Comparison of ENCODE assay signal across 8 cellular contexts in the genomic region with DNA sequence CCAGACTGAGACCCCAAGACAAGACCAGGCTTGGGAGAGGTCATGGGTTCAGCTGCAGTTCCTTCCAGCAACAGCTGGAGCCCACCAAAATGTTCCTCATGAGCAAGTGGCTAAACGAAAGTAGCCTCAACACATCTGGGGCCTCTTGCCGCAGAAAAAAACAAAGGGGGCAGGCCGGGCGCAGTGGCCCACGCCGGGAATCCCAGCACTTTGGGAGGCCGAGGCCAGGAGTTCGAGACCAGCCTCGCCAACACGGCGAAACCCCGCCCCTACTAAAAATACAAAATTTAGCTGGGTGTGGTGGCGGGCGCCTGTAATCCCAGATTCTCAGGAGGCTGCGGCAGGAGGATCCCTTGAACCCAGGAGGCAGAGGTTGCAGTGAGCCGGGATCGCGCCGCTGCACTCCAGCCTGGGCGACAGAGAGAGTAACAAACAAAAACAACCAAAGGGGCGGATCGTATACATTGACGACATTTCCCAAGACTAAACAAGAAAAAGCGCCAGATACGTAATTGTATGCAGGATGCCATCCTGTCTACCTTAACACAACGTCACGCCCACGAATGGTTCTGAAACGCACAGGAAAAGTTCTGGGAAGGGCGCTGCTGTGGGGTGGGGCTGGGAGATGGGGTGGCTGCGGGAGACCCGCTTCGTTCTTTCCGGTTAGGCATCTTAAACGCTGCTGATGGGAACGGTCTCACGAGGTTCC. TPM values are rescaled to one million over a fixed set of nuclear protein-coding genes. Genes with fewer than 3 reads are reported as not detected.
DNase-seq lines count a peak whose midpoint lies in the region; ATAC-seq and TF ChIP-seq lines count a peak whose summit lies in the region.

No MANE protein-coding gene starts in this region.

- peaks cover 11% of the 10 kb centered on the region for H3K36me3 Mint-ChIP-seq in activated T-helper 1 cell treated with anti-CD3 and anti-CD28 coated beads, Interleukin-12 subunit alpha, Interleukin-12 subunit beta, Interleukin-2, Interleukin-4 antibody, amounts not matched to agents 30 ng/mL and 10 ng/mL and 1 ng/mL, durations not matched to agents 14 hours and 24 hours and 36 hours (ENCODE audit: low read depth)

- peak overlapping the region; percentile 85 for H3K9ac ChIP-seq in SK-N-SH
- peak overlapping the region; percentile 67 for H3K9ac ChIP-seq in iPS-18a (ENCODE audit: low read length)
- H3K9ac ChIP-seq in stomach smooth muscle (ENCODE audit: low read length in 2 of 2) = peak overlapping the region; percentile 64 to 73

- H3K27ac Mint-ChIP-seq in activated T-helper 1 cell treated with anti-CD3 and anti-CD28 coated beads, Interleukin-12 subunit alpha, Interleukin-12 subunit beta, Interleukin-2, Interleukin-4 antibody, amounts not matched to agents 30 ng/mL and 10 ng/mL and 1 ng/mL, durations not matched to agents 14 hours and 24 hours and 36 hours = peak overlapping the region; percentile 34

- CTCF ChIA-PET in SK-N-SH (lab: Yijun Ruan, JAX) = interaction anchor here (0.9 to 1.9 kb wide), 4 partner anchors 10 to 316 kb away, joined by 3 to 7 read pairs (median 4); no protein-coding TSS in a partner anchor

- H3K4me1 Mint-ChIP-seq in activated T-helper 1 cell treated with anti-CD3 and anti-CD28 coated beads, Interleukin-12 subunit alpha, Interleukin-12 subunit beta, Interleukin-2, Interleukin-4 antibody, amounts not matched to agents 30 ng/mL and 10 ng/mL and 1 ng/mL, durations not matched to agents 14 hours and 24 hours and 36 hours (ENCODE audit: low read depth) = peaks cover 18% of the 10 kb centered on the region

- POLR2A ChIA-PET in SK-N-SH (lab: Yijun Ruan, JAX) = no interaction called here

- no peak for TF ChIP-seq RAD21 in SK-N-SH (IDR thresholded peaks at IDR 0.05; ENCODE audit: low read length)

- H3K27ac ChIP-seq in SK-N-SH (ENCODE audit: low read depth in 2 of 2, low read length in 1 of 2) (no peak overlapping the region), iPS-18a (ENCODE audit: low read length) (no peak overlapping the region), stomach smooth muscle (ENCODE audit: low read length) (no peak overlapping the region)

- DNase-seq in SK-N-SH = no peak
- DNase-seq in activated T-helper 1 cell treated with anti-CD3 and anti-CD28 coated beads, Interleukin-12 subunit alpha, Interleukin-12 subunit beta, Interleukin-2, Interleukin-4 antibody, amounts not matched to agents 30 ng/mL and 10 ng/mL and 1 ng/mL, durations not matched to agents 14 hours and 24 hours and 36 hours (ENCODE audit: low spot score) = no peak
- no peak for DNase-seq in NCI-H1092 (lab: John Stamatoyannopoulos, UW)
- DNase-seq in NCI-H2081 treated with DMSO at 0.1 percent for 48 hours (lab: John Stamatoyannopoulos, UW) = no peak
- DNase-seq in GOT3 (lab: John Stamatoyannopoulos, UW) = no peak

- H2AFZ ChIP-seq in SK-N-SH (ENCODE audit: low read depth) = no peak overlapping the region

- no peak for TF ChIP-seq CTCF in SK-N-SH (IDR thresholded peaks at IDR 0.05)

- H3K9me2 ChIP-seq in SK-N-SH = no peaks in the 10 kb centered on the region

- peaks cover 6 to 41% of the 10 kb centered on the region in 2 experiments for H3K36me3 ChIP-seq in SK-N-SH (replicated peaks in 1 of 2; ENCODE audit: control insufficient read depth in 1 of 2, insufficient read depth in 2 of 2, low read length in 1 of 2)
- H3K36me3 ChIP-seq in iPS-18a (ENCODE audit: control insufficient read depth, low read depth, low read length) = peaks cover 23% of the 10 kb centered on the region
- H3K36me3 ChIP-seq in stomach smooth muscle (ENCODE audit: control insufficient read depth in 2 of 2, insufficient read depth in 2 of 2, low read length in 2 of 2) = peaks cover 10 to 27% of the 10 kb centered on the region in 2 donors

- H3K27me3 ChIP-seq in SK-N-SH (ENCODE audit: insufficient read depth) (no peaks in the 10 kb centered on the region), iPS-18a (ENCODE audit: control insufficient read depth, insufficient read depth, low read length) (peaks cover 3% of the 10 kb centered on the region), stomach smooth muscle (ENCODE audit: control insufficient read depth in 1 of 2, insufficient read depth in 2 of 2, low read length in 2 of 2) (no peaks in the 10 kb centered on the region)

- no peaks in the 10 kb centered on the region for H3K27me3 Mint-ChIP-seq in activated T-helper 1 cell treated with anti-CD3 and anti-CD28 coated beads, Interleukin-12 subunit alpha, Interleukin-12 subunit beta, Interleukin-2, Interleukin-4 antibody, amounts not matched to agents 30 ng/mL and 10 ng/mL and 1 ng/mL, durations not matched to agents 14 hours and 24 hours and 36 hours (ENCODE audit: insufficient read depth)

- H3K4me1 ChIP-seq in SK-N-SH (ENCODE audit: control insufficient read depth in 1 of 2, insufficient read depth in 2 of 2, low read depth in 1 of 2, low read length in 1 of 2) = peaks cover 0 to 21% of the 10 kb centered on the region in 2 experiments; a peak in 1 of 4 replicates
- no peaks in the 10 kb centered on the region for H3K4me1 ChIP-seq in iPS-18a (ENCODE audit: control insufficient read depth, low read depth, low read length)
- peaks cover 34% of the 10 kb centered on the region for H3K4me1 ChIP-seq in stomach smooth muscle (ENCODE audit: control insufficient read depth, insufficient read depth, low read length)

- H3K4me3 Mint-ChIP-seq in activated T-helper 1 cell treated with anti-CD3 and anti-CD28 coated beads, Interleukin-12 subunit alpha, Interleukin-12 subunit beta, Interleukin-2, Interleukin-4 antibody, amounts not matched to agents 30 ng/mL and 10 ng/mL and 1 ng/mL, durations not matched to agents 14 hours and 24 hours and 36 hours = peak overlapping the region; percentile 88

- H3F3A ChIP-seq in SK-N-SH (replicated peaks; ENCODE audit: insufficient read depth) = peaks cover 27% of the 10 kb centered on the region

- WGBS in SK-N-SH (ENCODE audit: low lambda C conversion rate) = 48% methylated on average over 34 of the region's 37 CpGs

- H3K9me3 ChIP-seq in SK-N-SH = no peaks in the 10 kb centered on the region
- H3K9me3 ChIP-seq in iPS-18a (ENCODE audit: control insufficient read depth, low read depth, low read length) = no peaks in the 10 kb centered on the region
- no peaks in the 10 kb centered on the region for H3K9me3 ChIP-seq in stomach smooth muscle (ENCODE audit: control insufficient read depth in 2 of 2, low read length in 2 of 2)

- ATAC-seq in SK-N-SH treated with all-trans-retinoic acid at 6 μM for 48 hours = no peak

- H3K4me2 ChIP-seq in SK-N-SH = peak overlapping the region; percentile 95

- no peaks in the 10 kb centered on the region for H3K9me3 Mint-ChIP-seq in activated T-helper 1 cell treated with anti-CD3 and anti-CD28 coated beads, Interleukin-12 subunit alpha, Interleukin-12 subunit beta, Interleukin-2, Interleukin-4 antibody, amounts not matched to agents 30 ng/mL and 10 ng/mL and 1 ng/mL, durations not matched to agents 14 hours and 24 hours and 36 hours

- intact Hi-C loops in activated T-helper 1 cell treated with anti-CD3 and anti-CD28 coated beads, Interleukin-12 subunit alpha, Interleukin-12 subunit beta, Interleukin-2, Interleukin-4 antibody, amounts not matched to agents 30 ng/mL and 10 ng/mL and 1 ng/mL, durations not matched to agents 14 hours and 24 hours and 36 hours (cut with micrococcal nuclease) = loop anchor here (2.0 kb wide), 1 partner anchor 45 kb away; a partner anchor contains a TSS

- TF ChIP-seq EP300 in SK-N-SH (IDR thresholded peaks at IDR 0.05; ENCODE audit: borderline replicate concordance in 1 of 2, low read depth in 1 of 2, low read length in 1 of 2) = no peak

- peak overlapping the region; percentile 81 to 83 for H3K4me3 ChIP-seq in SK-N-SH (ENCODE audit: low read depth in 2 of 2, low read length in 1 of 2)
- peak overlapping the region; percentile 78 for H3K4me3 ChIP-seq in iPS-18a (ENCODE audit: low read length)
- peak overlapping the region; percentile 70 to 80 for H3K4me3 ChIP-seq in stomach smooth muscle (ENCODE audit: low read length in 2 of 2)

- H3K79me2 ChIP-seq in SK-N-SH (ENCODE audit: insufficient read depth) = peaks cover 64% of the 10 kb centered on the region

- H4K20me1 ChIP-seq in SK-N-SH (ENCODE audit: insufficient read depth) = peaks cover 76% of the 10 kb centered on the region

RNA-seq across cellular contexts. Expression of a gene that starts 1.7 kb away (rescaled TPM):
- 10.5 and 12.8 TPM in 2 replicates for polyA plus RNA-seq in SK-N-SH (2012; rRNA removed)
- 5.2 and 7.4 TPM in 2 replicates for polyA plus RNA-seq in SK-N-SH (2012; cell fraction: cytosol; rRNA removed)
- 47.7 and 56.9 TPM in 2 replicates for polyA plus RNA-seq in SK-N-SH (2012; cell fraction: nucleus; rRNA removed)
- total RNA-seq in activated T-helper 1 cell treated with anti-CD3 and anti-CD28 coated beads, Interleukin-12 subunit alpha, Interleukin-12 subunit beta, Interleukin-2, Interleukin-4 antibody, amounts not matched to agents 30 ng/mL and 10 ng/mL and 1 ng/mL, durations not matched to agents 14 hours and 24 hours and 36 hours = 19.7 and 20.0 TPM in 2 replicates

RNA-seq across cellular contexts. Expression of a gene that starts 27.5 kb away (rescaled TPM):
- polyA plus RNA-seq in SK-N-SH (2012; rRNA removed) = 125 and 134 TPM in 2 replicates
- polyA plus RNA-seq in SK-N-SH (2012; cell fraction: cytosol; rRNA removed) = 89.7 and 105 TPM in 2 replicates
- polyA plus RNA-seq in SK-N-SH (2012; cell fraction: nucleus; rRNA removed) = 261 and 287 TPM in 2 replicates
- 104 and 114 TPM in 2 replicates for total RNA-seq in activated T-helper 1 cell treated with anti-CD3 and anti-CD28 coated beads, Interleukin-12 subunit alpha, Interleukin-12 subunit beta, Interleukin-2, Interleukin-4 antibody, amounts not matched to agents 30 ng/mL and 10 ng/mL and 1 ng/mL, durations not matched to agents 14 hours and 24 hours and 36 hours

RNA-seq across cellular contexts. Expression of a gene that starts 27.6 kb away (rescaled TPM):
- polyA plus RNA-seq in SK-N-SH (2012; rRNA removed) = 71.3 and 75.0 TPM in 2 replicates
- 50.1 and 53.1 TPM in 2 replicates for polyA plus RNA-seq in SK-N-SH (2012; cell fraction: cytosol; rRNA removed)
- 216 and 221 TPM in 2 replicates for polyA plus RNA-seq in SK-N-SH (2012; cell fraction: nucleus; rRNA removed)
- 50.0 and 54.5 TPM in 2 replicates for total RNA-seq in activated T-helper 1 cell treated with anti-CD3 and anti-CD28 coated beads, Interleukin-12 subunit alpha, Interleukin-12 subunit beta, Interleukin-2, Interleukin-4 antibody, amounts not matched to agents 30 ng/mL and 10 ng/mL and 1 ng/mL, durations not matched to agents 14 hours and 24 hours and 36 hours

RNA-seq across cellular contexts. Expression of a gene that starts 38.0 kb away (rescaled TPM):
- 7.7 and 9.2 TPM in 2 replicates for polyA plus RNA-seq in SK-N-SH (2012; rRNA removed)
- 3.5 and 4.8 TPM in 2 replicates for polyA plus RNA-seq in SK-N-SH (2012; cell fraction: cytosol; rRNA removed)
- polyA plus RNA-seq in SK-N-SH (2012; cell fraction: nucleus; rRNA removed) = 46.5 and 53.2 TPM in 2 replicates
- 26.7 TPM in 2 replicates for total RNA-seq in activated T-helper 1 cell treated with anti-CD3 and anti-CD28 coated beads, Interleukin-12 subunit alpha, Interleukin-12 subunit beta, Interleukin-2, Interleukin-4 antibody, amounts not matched to agents 30 ng/mL and 10 ng/mL and 1 ng/mL, durations not matched to agents 14 hours and 24 hours and 36 hours

RNA-seq across cellular contexts. Expression of a gene that starts 44.8 kb away (rescaled TPM):
- polyA plus RNA-seq in SK-N-SH (2012; rRNA removed) = 14.8 and 25.9 TPM in 2 replicates
- polyA plus RNA-seq in SK-N-SH (2012; cell fraction: cytosol; rRNA removed) = 17.4 and 19.1 TPM in 2 replicates
- 87.5 and 96.8 TPM in 2 replicates for polyA plus RNA-seq in SK-N-SH (2012; cell fraction: nucleus; rRNA removed)
- 87.3 and 88.5 TPM in 2 replicates for total RNA-seq in activated T-helper 1 cell treated with anti-CD3 and anti-CD28 coated beads, Interleukin-12 subunit alpha, Interleukin-12 subunit beta, Interleukin-2, Interleukin-4 antibody, amounts not matched to agents 30 ng/mL and 10 ng/mL and 1 ng/mL, durations not matched to agents 14 hours and 24 hours and 36 hours
